Comparison of ENCODE assay signal across 30 cellular contexts in the genomic region with DNA sequence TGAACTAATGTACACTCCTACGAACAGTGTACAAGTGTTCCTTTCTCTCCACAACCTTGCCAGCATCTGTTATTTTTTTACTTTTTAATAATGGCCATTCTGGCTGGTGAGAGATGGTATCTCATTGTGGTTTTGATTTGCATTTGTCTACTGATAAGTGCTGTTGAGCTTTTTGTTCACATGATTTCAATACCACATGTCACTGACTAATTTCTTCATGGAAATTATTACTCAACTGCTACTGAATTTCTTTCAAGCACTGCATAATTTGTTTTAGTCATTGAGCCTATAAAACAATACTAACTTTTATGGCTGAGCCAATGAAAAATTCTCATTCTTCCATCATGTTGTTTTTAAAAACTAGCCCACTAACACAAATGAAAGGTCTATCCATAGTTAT.
A peak's percentile ranks its signal among the peaks of the same experiment; 100 is the strongest.
DNase-seq lines count a peak whose midpoint lies in the region; ATAC-seq and TF ChIP-seq lines count a peak whose summit lies in the region.
"Had no signal": no experiment of that assay in that cellular context is flagged by ENCODE, and none has a peak within 500 bp of the region (broad histone marks: within the 10 kb centered on the region; RNA-seq: fewer than 3 reads in every experiment).

No MANE protein-coding gene starts in this region.

- H3K4me3 Mint-ChIP-seq in natural killer cell treated with Interleukin-12 subunit alpha and Interleukin-12 subunit beta and Interleukin-15 and Interleukin-18, amount 100 ng/mL, for 72 hours = no peak overlapping the region
- H3K4me3 Mint-ChIP-seq: activated naive CD8-positive, alpha-beta T cell treated with anti-CD3 and anti-CD28 coated beads, Interleukin-2, amount 10 ng/mL, durations not matched to agents 7 days and 5 days; activated T-cell treated with anti-CD3 and anti-CD28 coated beads, Interleukin-2, amount 50 U/mL, for 4 hours; CD4-positive, alpha-beta memory T cell had no signal

- peaks cover 5% of the 10 kb centered on the region for H3K9me3 Mint-ChIP-seq in natural killer cell treated with Interleukin-12 subunit alpha and Interleukin-12 subunit beta and Interleukin-15 and Interleukin-18, amount 100 ng/mL, for 72 hours

- no peaks in the 10 kb centered on the region for H3K4me1 Mint-ChIP-seq in natural killer cell treated with Interleukin-12 subunit alpha and Interleukin-12 subunit beta and Interleukin-15 and Interleukin-18, amount 100 ng/mL, for 72 hours (ENCODE audit: low read depth in 2 of 2)
- H3K4me1 Mint-ChIP-seq: activated naive CD8-positive, alpha-beta T cell treated with anti-CD3 and anti-CD28 coated beads, Interleukin-2, amount 10 ng/mL, durations not matched to agents 7 days and 5 days; CD4-positive, alpha-beta memory T cell had no signal

- H3K27ac Mint-ChIP-seq in natural killer cell treated with Interleukin-12 subunit alpha and Interleukin-12 subunit beta and Interleukin-15 and Interleukin-18, amount 100 ng/mL, for 72 hours = no peak overlapping the region
- H3K27ac Mint-ChIP-seq: activated naive CD8-positive, alpha-beta T cell treated with anti-CD3 and anti-CD28 coated beads, Interleukin-2, amount 10 ng/mL, durations not matched to agents 7 days and 5 days; CD4-positive, alpha-beta memory T cell had no signal

- TF ChIP-seq POLR2A in lower leg skin (IDR thresholded peaks at IDR 0.05) = no peak

- no peak for ATAC-seq in omental fat pad (ENCODE audit: low FRiP score)
- ATAC-seq in natural killer cell treated with Interleukin-12 subunit alpha and Interleukin-12 subunit beta and Interleukin-15 and Interleukin-18, amount 100 ng/mL, for 72 hours = no peak
- ATAC-seq: A549, GM12878, HCT116, right lobe of liver had no signal

- H3K4me3 ChIP-seq in astrocyte of the cerebellum (ENCODE audit: low read depth, low read length) (no peak overlapping the region), lower leg skin (ENCODE audit: low read depth, poor library complexity, severe bottlenecking) (no peak overlapping the region)
- H3K4me3 ChIP-seq: A549, ascending aorta, esophagus squamous epithelium, GM12878, right lobe of liver, SK-N-MC, stomach, uterus had no signal

- 89 to 93% methylated on average over 1 of the region's 1 CpG for WGBS in lower leg skin, 2 donors

- no peaks in the 10 kb centered on the region for H3K36me3 Mint-ChIP-seq in natural killer cell treated with Interleukin-12 subunit alpha and Interleukin-12 subunit beta and Interleukin-15 and Interleukin-18, amount 100 ng/mL, for 72 hours
- H3K36me3 Mint-ChIP-seq: activated naive CD8-positive, alpha-beta T cell treated with anti-CD3 and anti-CD28 coated beads, Interleukin-2, amount 10 ng/mL, durations not matched to agents 7 days and 5 days; CD4-positive, alpha-beta memory T cell had no signal

- in situ Hi-C loops in astrocyte of the cerebellum (cut with HindIII; ENCODE audit: low sequenced_read_pairs) = no loop called here

- DNase-seq in COLO829 (ENCODE audit: low spot score) (peak; percentile 31), NCI-H1048 (lab: John Stamatoyannopoulos, UW) (peak; percentile 39), astrocyte of the cerebellum (ENCODE audit: low read depth) (peak; percentile 32), foreskin melanocyte (peak; percentile 32), omental fat pad (ENCODE audit: low spot score) (no peak), cerebellar cortex (ENCODE audit: low spot score) (no peak), lower leg skin (ENCODE audit: low spot score in 2 of 2) (no peak)
- DNase-seq in natural killer cell treated with Interleukin-12 subunit alpha and Interleukin-12 subunit beta and Interleukin-15 and Interleukin-18, amount 100 ng/mL, for 72 hours (ENCODE audit: low spot score) = no peak
- DNase-seq: activated CD4-positive, CD25-positive, alpha-beta regulatory T cell; activated gamma-delta T cell treated with Interleukin-2 at 50 U/mL for 16 hours; activated naive CD8-positive, alpha-beta T cell treated with anti-CD3 and anti-CD28 coated beads, Interleukin-2, amount 10 ng/mL, durations not matched to agents 7 days and 5 days; activated T-cell treated with anti-CD3 and anti-CD28 coated beads, Interleukin-2, amount 50 U/mL, for 4 hours; CD4-positive, alpha-beta memory T cell; cerebellar nuclear complex; dermis blood vessel endothelial cell; esophagus squamous epithelium; hypothalamus; IMR-90; NCI-H1092; NCI-H1694 treated with DMSO at 0.1 percent for 48 hours; NCI-H446 treated with DMSO at 0.1 percent for 48 hours; right lobe of liver; stimulated activated CD4-positive, alpha-beta T cell treated with anti-CD3 and anti-CD28 coated beads, Interleukin-2, amount 100 ng/mL, for 48 hours; stomach; uterus had no signal

- intact Hi-C loops in lower leg skin (cut with DNase I; ENCODE audit: low total_unique reads) = no loop called here

- TF ChIP-seq CTCF in astrocyte of the cerebellum (IDR thresholded peaks at IDR 0.05; ENCODE audit: low read depth, low read length, missing control alignments) (no peak), omental fat pad (IDR thresholded peaks at IDR 0.05) (no peak), lower leg skin (IDR thresholded peaks at IDR 0.05) (no peak)

- H3K27me3 Mint-ChIP-seq in natural killer cell treated with Interleukin-12 subunit alpha and Interleukin-12 subunit beta and Interleukin-15 and Interleukin-18, amount 100 ng/mL, for 72 hours = no peaks in the 10 kb centered on the region
- H3K27me3 Mint-ChIP-seq: activated naive CD8-positive, alpha-beta T cell treated with anti-CD3 and anti-CD28 coated beads, Interleukin-2, amount 10 ng/mL, durations not matched to agents 7 days and 5 days; CD4-positive, alpha-beta memory T cell had no signal

Comparison
In these comparisons a context has a peak if more than half of its experiments do, and no peak if none do; other contexts are left out.
1. DNase-seq: peak in COLO829 (single experiment), NCI-H1048 (single experiment), astrocyte of the cerebellum (single experiment) and foreskin melanocyte (single experiment); none in omental fat pad (single experiment), natural killer cell treated with Interleukin-12 subunit alpha and Interleukin-12 subunit beta and Interleukin-15 and Interleukin-18, amount 100 ng/mL, for 72 hours (single experiment), cerebellar cortex (single experiment) and lower leg skin (0 of 2).